ENCODE assay signal across 10 cellular contexts in the genomic region with DNA sequence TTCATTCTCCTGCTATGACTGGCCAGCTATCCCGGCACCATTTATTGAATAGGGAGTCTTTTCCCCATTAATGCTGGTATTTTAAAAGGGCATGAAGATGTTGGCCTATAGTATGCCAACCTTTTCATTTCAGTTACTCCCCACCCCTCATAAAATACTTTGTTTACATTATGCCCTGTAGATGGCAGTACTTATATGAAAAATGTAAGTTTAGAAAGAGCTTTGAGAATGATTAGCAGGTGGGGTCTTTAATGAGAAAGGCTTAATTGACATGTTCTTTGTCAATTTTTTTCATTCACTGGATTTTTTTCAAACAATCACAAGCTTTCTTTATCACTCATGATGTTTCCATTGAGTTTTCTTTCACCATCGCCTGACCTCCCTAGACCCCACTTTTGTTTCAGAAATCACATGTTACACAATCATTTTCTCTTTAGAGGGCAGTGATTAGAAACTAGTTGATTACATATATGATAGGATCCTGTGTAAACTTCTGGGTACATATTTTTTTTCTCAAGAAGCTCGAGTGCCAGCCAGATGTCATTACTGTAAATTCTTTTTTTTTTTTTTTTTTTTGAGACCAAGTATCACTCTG.
A peak's percentile ranks its signal among the peaks of the same experiment; 100 is the strongest.
DNase-seq lines count a peak whose midpoint lies in the region; ATAC-seq and TF ChIP-seq lines count a peak whose summit lies in the region.
"Had no signal": no experiment of that assay in that cellular context is flagged by ENCODE, and none has a peak within 500 bp of the region (broad histone marks: within the 10 kb centered on the region; RNA-seq: fewer than 3 reads in every experiment).

No MANE protein-coding gene starts in this region.

- DNase-seq in AG04450 (ENCODE audit: low read depth, low spot score) (no peak), NOMO-1 treated with DMSO at 0.1 percent for 48 hours (lab: John Stamatoyannopoulos, UW; ENCODE audit: unreplicated experiment) (peak; percentile 52), erythroblast (lab: John Stamatoyannopoulos, UW) (peak; percentile 25 to 41), putamen (ENCODE audit: low spot score) (no peak), NCI-H187 treated with DMSO at 0.1 percent for 48 hours (lab: John Stamatoyannopoulos, UW) (no peak)
- DNase-seq: substantia nigra had no signal

- no peak overlapping the region for H3K27ac ChIP-seq in AG04450 (ENCODE audit: low read depth, low read length)

- POLR2A ChIA-PET in AG04450 (lab: Yijun Ruan, JAX), result no interaction called here

- H3K4me3 ChIP-seq in AG04450 (ENCODE audit: low read depth, low read length), result no peak overlapping the region
- H3K4me3 ChIP-seq: lung had no signal

- ATAC-seq in GM21576 (IDR thresholded peaks at IDR 0.05; ENCODE audit: unreplicated experiment) (no peak), HG03342 (IDR thresholded peaks at IDR 0.05; ENCODE audit: unreplicated experiment) (no peak)

- no peaks in the 10 kb centered on the region for H3K27me3 ChIP-seq in AG04450 (ENCODE audit: control insufficient read depth, insufficient read depth, low read length)

- 0 out of 2 replicates have a peak, but pooled peaks have one; percentile 2 for TF ChIP-seq CTCF in AG04450 (IDR thresholded peaks at IDR 0.05; ENCODE audit: low read depth, low read length)
- peak; percentile 38 for TF ChIP-seq CTCF in GM12873 (IDR thresholded peaks at IDR 0.05; ENCODE audit: insufficient read depth, low read depth, low read length, missing control alignments)

- no peaks in the 10 kb centered on the region for H3K9me3 ChIP-seq in AG04450 (ENCODE audit: control insufficient read depth, insufficient read depth, low read length)

- CTCF ChIA-PET in AG04450 (lab: Charles Lee), result interaction anchor here (0.5 to 5.2 kb wide), 10 partner anchors 10 to 184 kb away, joined by 3 to 27 read pairs (median 4); no protein-coding TSS in a partner anchor

- TF ChIP-seq POLR2A in erythroblast (IDR thresholded peaks at IDR 0.05; ENCODE audit: low read length), result no peak

Comparison
In these comparisons a context has a peak if more than half of its experiments do, and no peak if none do; other contexts are left out.
1. DNase-seq: peak in NOMO-1 treated with DMSO at 0.1 percent for 48 hours (single experiment) and erythroblast (2 of 2); none in AG04450 (single experiment), putamen (single experiment) and NCI-H187 treated with DMSO at 0.1 percent for 48 hours (single experiment).